8 cellular contexts compared by ENCODE assay signal in the genomic region with DNA sequence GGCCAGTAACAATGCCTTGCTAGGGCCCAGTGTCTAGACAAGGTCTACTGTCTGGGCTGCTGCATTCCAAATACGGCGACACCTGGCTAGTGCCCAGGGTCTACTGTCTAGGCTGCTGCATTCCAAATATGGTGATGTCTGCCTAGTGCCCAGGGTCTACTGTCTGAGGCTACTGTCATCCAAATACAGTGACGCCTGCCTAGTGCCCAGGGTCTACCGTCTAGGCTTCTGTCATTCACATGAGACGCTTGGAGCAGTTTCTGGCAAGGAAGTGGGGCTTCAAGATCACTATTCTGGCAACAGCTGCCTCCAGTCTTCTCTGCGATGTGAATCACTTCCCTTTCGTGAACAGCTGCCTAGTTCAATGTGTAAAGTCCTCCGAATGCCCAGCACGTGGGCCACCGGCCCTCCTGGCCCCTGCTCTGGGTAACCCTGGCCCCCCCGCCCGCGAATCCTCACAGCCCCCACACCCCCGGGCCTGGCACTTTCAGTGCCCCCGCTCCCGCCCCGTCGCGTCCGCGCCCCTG. TPM values are rescaled to one million over a fixed set of nuclear protein-coding genes. Genes with fewer than 3 reads are reported as not detected.
A peak's percentile ranks its signal among the peaks of the same experiment; 100 is the strongest.
DNase-seq lines count a peak whose midpoint lies in the region; ATAC-seq and TF ChIP-seq lines count a peak whose summit lies in the region.

No MANE protein-coding gene starts in this region.

- no peaks in the 10 kb centered on the region for H3K9me2 ChIP-seq in SU-DHL-6 (replicated peaks; ENCODE audit: insufficient read depth, low read length)

- H3K9ac ChIP-seq in SU-DHL-6 (ENCODE audit: low read length): peak overlapping the region; percentile 68

- WGBS in esophagus squamous epithelium, 2 donors: 0 to 6% methylated on average over 1 to 9 of the region's 21 CpGs

- H3K4me1 ChIP-seq in esophagus squamous epithelium: peaks cover 19 to 71% (median 33%) of the 10 kb centered on the region in 3 donors

- TF ChIP-seq CTCF in SU-DHL-6 (IDR thresholded peaks at IDR 0.05; ENCODE audit: insufficient read depth, low read length, poor library complexity, severe bottlenecking) (no peak), esophagus squamous epithelium (IDR thresholded peaks at IDR 0.05) (no peak)

- no peaks in the 10 kb centered on the region for H3F3A ChIP-seq in SU-DHL-6 (ENCODE audit: insufficient read depth)

- no peaks in the 10 kb centered on the region for H4K20me1 ChIP-seq in SU-DHL-6 (ENCODE audit: low read depth, low read length)

- intact Hi-C loops in esophagus squamous epithelium (cut with DNase I): no loop called here

- H3K4me3 Mint-ChIP-seq in naive thymus-derived CD8-positive, alpha-beta T cell: peak overlapping the region; percentile 90 to 98 (median 94)

- H3K36me3 ChIP-seq in SU-DHL-6 (ENCODE audit: low read length) (no peaks in the 10 kb centered on the region), esophagus squamous epithelium (peaks cover 0 to 27% (median 0%) of the 10 kb centered on the region in 3 donors)

- no peaks in the 10 kb centered on the region for H3K9me3 ChIP-seq in SU-DHL-6 (ENCODE audit: insufficient read depth, low read length)
- H3K9me3 ChIP-seq in esophagus squamous epithelium: no peaks in the 10 kb centered on the region

- POLR2A ChIA-PET in naive thymus-derived CD8-positive, alpha-beta T cell (lab: Charles Lee): interaction anchor here (1.3 to 3.2 kb wide), 3 partner anchors 8 to 269 kb away, joined by 7 to 30 read pairs (median 11); a partner anchor contains a TSS

- peaks cover 19 to 45% (median 38%) of the 10 kb centered on the region in 4 donors for H3K4me1 Mint-ChIP-seq in naive thymus-derived CD8-positive, alpha-beta T cell

- peak overlapping the region; percentile 70 for H3K4me2 ChIP-seq in SU-DHL-6 (ENCODE audit: low read depth, low read length, poor library complexity, severe bottlenecking)

- no peaks in the 10 kb centered on the region for H3K27me3 Mint-ChIP-seq in naive thymus-derived CD8-positive, alpha-beta T cell

- H3K4me3 ChIP-seq in SU-DHL-6 (ENCODE audit: insufficient read depth, low read length, poor library complexity, severe bottlenecking) (peak overlapping the region; percentile 57), esophagus squamous epithelium (peak overlapping the region; percentile 87 to 100 (median 92))

- H3K79me2 ChIP-seq in SU-DHL-6 (ENCODE audit: insufficient read depth, low read length): no peaks in the 10 kb centered on the region

- peaks cover 0 to 2% (median 0%) of the 10 kb centered on the region in 3 donors for H3K36me3 Mint-ChIP-seq in naive thymus-derived CD8-positive, alpha-beta T cell

- ATAC-seq in GM19463 (IDR thresholded peaks at IDR 0.05; ENCODE audit: unreplicated experiment) (peak; percentile 50), HG03469 (IDR thresholded peaks at IDR 0.05; ENCODE audit: unreplicated experiment) (peak; percentile 42)
- ATAC-seq in naive thymus-derived CD8-positive, alpha-beta T cell: peak in 1 of 2 donors; percentile 51

- DNase-seq in DMS79 treated with DMSO at 0.1 percent for 48 hours (lab: John Stamatoyannopoulos, UW): peak; percentile 14
- no peak for DNase-seq in esophagus squamous epithelium (lab: John Stamatoyannopoulos, UW)
- DNase-seq in naive thymus-derived CD8-positive, alpha-beta T cell: peak in 1 of 10 donors; percentile 7
- no peak for DNase-seq in NCI-H524 treated with DMSO at 0.1 percent for 48 hours (lab: John Stamatoyannopoulos, UW)
- no peak for DNase-seq in T-helper 9 cell

- H3K27me3 ChIP-seq in SU-DHL-6 (ENCODE audit: low read length): no peaks in the 10 kb centered on the region
- H3K27me3 ChIP-seq in esophagus squamous epithelium: no peaks in the 10 kb centered on the region

- H3K9me3 Mint-ChIP-seq in naive thymus-derived CD8-positive, alpha-beta T cell: no peaks in the 10 kb centered on the region

- H3K27ac ChIP-seq in SU-DHL-6 (ENCODE audit: low read depth, low read length): no peak overlapping the region
- H3K27ac ChIP-seq in esophagus squamous epithelium: peak overlapping the region; percentile 92 to 94 (median 94)

- H3K27ac Mint-ChIP-seq in naive thymus-derived CD8-positive, alpha-beta T cell: peak overlapping the region; percentile 60 to 98 (median 94)

- no peak for TF ChIP-seq POLR2A in esophagus squamous epithelium (IDR thresholded peaks at IDR 0.05)

- H2AFZ ChIP-seq in SU-DHL-6 (ENCODE audit: low read depth, low read length, severe bottlenecking): peak overlapping the region; percentile 29

RNA-seq across cellular contexts. Expression of a gene that starts 12.7 kb away (rescaled TPM):
- total RNA-seq in esophagus squamous epithelium: 10 to 100 TPM; 42.3 to 86.2 (median 50.3) TPM
- 10 to 100 TPM; 14.8 to 17.3 TPM for total RNA-seq in naive thymus-derived CD8-positive, alpha-beta T cell
- polyA plus RNA-seq in naive thymus-derived CD8-positive, alpha-beta T cell: 10 to 100 TPM in 2 of 3 donors, 1 to 10 TPM in 1; 9.5 to 14.3 (median 11.4) TPM

RNA-seq across cellular contexts. Expression of a gene that starts 12.8 kb away (rescaled TPM):
- 10 to 100 TPM; 26.8 to 31.7 (median 28.8) TPM for total RNA-seq in esophagus squamous epithelium
- 10 to 100 TPM; 29.0 to 37.5 TPM for total RNA-seq in naive thymus-derived CD8-positive, alpha-beta T cell
- polyA plus RNA-seq in naive thymus-derived CD8-positive, alpha-beta T cell: 10 to 100 TPM; 11.3 to 15.4 (median 13.0) TPM
